ENCODE assay signal across 19 cellular contexts in genomic region chr7:33887576-33887975, GRCh38. TPM values are rescaled to one million over a fixed set of nuclear protein-coding genes. Genes with fewer than 3 reads are reported as not detected.
DNase-seq lines count a peak whose midpoint lies in the region; ATAC-seq, FAIRE-seq and TF ChIP-seq lines count a peak whose summit lies in the region.
"Had no signal": no experiment of that assay in that cellular context is flagged by ENCODE, and none has a peak within 500 bp of the region (broad histone marks: within the 10 kb centered on the region; RNA-seq: fewer than 3 reads in every experiment).

No MANE protein-coding gene starts in this region.

- H3K27me3 ChIP-seq in SJCRH30 = no peaks in the 10 kb centered on the region
- H3K27me3 ChIP-seq in esophagus muscularis mucosa = no peaks in the 10 kb centered on the region
- H3K27me3 ChIP-seq in CD4-positive, alpha-beta T cell (ENCODE audit: control insufficient read depth, insufficient read depth, low read length) = no peaks in the 10 kb centered on the region
- H3K27me3 ChIP-seq: BE2C had no signal

- no peaks in the 10 kb centered on the region for H3K9me3 Mint-ChIP-seq in CD4-positive, alpha-beta T cell
- H3K9me3 Mint-ChIP-seq: CD8-positive, alpha-beta T cell; H9 had no signal

- H3K4me3 Mint-ChIP-seq in CD4-positive, alpha-beta T cell = no peak overlapping the region
- H3K4me3 Mint-ChIP-seq: CD8-positive, alpha-beta T cell; H9 had no signal

- no peak for ATAC-seq in CD4-positive, alpha-beta T cell (ENCODE audit: poor library complexity)
- ATAC-seq: A549; CD8-positive, alpha-beta T cell had no signal

- WGBS in esophagus muscularis mucosa = 100% methylated on average over 2 of the region's 2 CpGs

- FAIRE-seq in urothelium cell line (lab: Jason Lieb, UNC) = peak; percentile 13
- FAIRE-seq: A549, D721Med, GM19239 had no signal

- H3K9me3 ChIP-seq in SJCRH30 (replicated peaks) (no peaks in the 10 kb centered on the region), esophagus muscularis mucosa (no peaks in the 10 kb centered on the region)
- no peaks in the 10 kb centered on the region for H3K9me3 ChIP-seq in CD4-positive, alpha-beta T cell (ENCODE audit: control insufficient read depth, low read length)
- H3K9me3 ChIP-seq: A549, BE2C had no signal

- no peak for TF ChIP-seq EP300 in esophagus muscularis mucosa (IDR thresholded peaks at IDR 0.05)

- H3K4me1 Mint-ChIP-seq in CD4-positive, alpha-beta T cell (ENCODE audit: low read depth) = no peaks in the 10 kb centered on the region

- CTCF ChIA-PET in CD4-positive, alpha-beta T cell (lab: Charles Lee) = no interaction called here

- no peaks in the 10 kb centered on the region for H3K36me3 Mint-ChIP-seq in CD4-positive, alpha-beta T cell (ENCODE audit: low read depth)
- H3K36me3 Mint-ChIP-seq: CD8-positive, alpha-beta T cell had no signal

- H3K27ac ChIP-seq in SJCRH30 (no peak overlapping the region), esophagus muscularis mucosa (replicated peaks in 1 of 4) (no peak overlapping the region)
- no peak overlapping the region for H3K27ac ChIP-seq in CD4-positive, alpha-beta T cell (ENCODE audit: low read depth, low read length)
- H3K27ac ChIP-seq: C4-2B had no signal

- peaks cover 19% of the 10 kb centered on the region for H3K27me3 Mint-ChIP-seq in CD4-positive, alpha-beta T cell

- POLR2A ChIA-PET in CD4-positive, alpha-beta T cell (lab: Charles Lee) = no interaction called here

- H3K4me3 ChIP-seq in SJCRH30 (no peak overlapping the region), esophagus muscularis mucosa (no peak overlapping the region)
- H3K4me3 ChIP-seq: A549 had no signal

- DNase-seq in SJCRH30 (peak; percentile 29 to 40), esophagus muscularis mucosa (ENCODE audit: extremely low spot score) (peak; percentile 74), myocyte (ENCODE audit: low read depth) (peak; percentile 60), urothelium cell line (ENCODE audit: low spot score) (no peak), SW480 (ENCODE audit: low spot score) (no peak), OCI-M2 (lab: John Stamatoyannopoulos, UW; ENCODE audit: unreplicated experiment) (no peak)
- no peak for DNase-seq in CD4-positive, alpha-beta T cell
- DNase-seq: BE2C; CD8-positive, alpha-beta T cell; COR-L47; DND-41; GF-D8; GOT3 had no signal

- no peak for TF ChIP-seq POLR2A in esophagus muscularis mucosa (IDR thresholded peaks at IDR 0.05; ENCODE audit: low read depth)

- H3K4me1 ChIP-seq in SJCRH30 (peaks cover 11% of the 10 kb centered on the region), esophagus muscularis mucosa (no peaks in the 10 kb centered on the region)
- H3K4me1 ChIP-seq: BE2C had no signal

- intact Hi-C loops in esophagus muscularis mucosa (cut with DNase I) = no loop called here
- intact Hi-C loops in CD4-positive, alpha-beta T cell (cut with DNase I, micrococcal nuclease) = no loop called here

- no peak for TF ChIP-seq CTCF in esophagus muscularis mucosa (IDR thresholded peaks at IDR 0.05)
- no peak for TF ChIP-seq CTCF in CD4-positive, alpha-beta T cell (IDR thresholded peaks at IDR 0.05)

- H3K27ac Mint-ChIP-seq in CD4-positive, alpha-beta T cell = no peak overlapping the region
- H3K27ac Mint-ChIP-seq: CD8-positive, alpha-beta T cell; H9 had no signal

- no peaks in the 10 kb centered on the region for H3K36me3 ChIP-seq in SJCRH30
- no peaks in the 10 kb centered on the region for H3K36me3 ChIP-seq in esophagus muscularis mucosa
- H3K36me3 ChIP-seq: BE2C had no signal

RNA-seq across cellular contexts. Expression of gene BMPER, which starts 17.8 kb away (rescaled TPM):
- total RNA-seq in SJCRH30 (2014; rRNA removed; shearing (Covaris generic)) = 0.47 and 0.71 TPM in 2 replicates
- total RNA-seq in esophagus muscularis mucosa = 1 to 10 TPM in 3 of 4 donors, under 1 TPM in 1; 0.65 to 6.5 (median 3.5) TPM
- total RNA-seq in myocyte = 1.3 and 3.1 TPM in 2 replicates
- polyA plus RNA-seq in myocyte (2012) = 2.2 TPM
- not detected for total RNA-seq in CD4-positive, alpha-beta T cell
- total RNA-seq: CD8-positive, alpha-beta T cell; HT-29 had no signal

Comparison
In these comparisons a context has a peak if more than half of its experiments do, and no peak if none do; other contexts are left out.
1. DNase-seq: peak in SJCRH30 (2 of 2), esophagus muscularis mucosa (single experiment) and myocyte (single experiment); none in urothelium cell line (single experiment), CD4-positive, alpha-beta T cell (0 of 10), SW480 (single experiment) and OCI-M2 (single experiment).